23 cellular contexts compared by ENCODE assay signal in the genomic region with DNA sequence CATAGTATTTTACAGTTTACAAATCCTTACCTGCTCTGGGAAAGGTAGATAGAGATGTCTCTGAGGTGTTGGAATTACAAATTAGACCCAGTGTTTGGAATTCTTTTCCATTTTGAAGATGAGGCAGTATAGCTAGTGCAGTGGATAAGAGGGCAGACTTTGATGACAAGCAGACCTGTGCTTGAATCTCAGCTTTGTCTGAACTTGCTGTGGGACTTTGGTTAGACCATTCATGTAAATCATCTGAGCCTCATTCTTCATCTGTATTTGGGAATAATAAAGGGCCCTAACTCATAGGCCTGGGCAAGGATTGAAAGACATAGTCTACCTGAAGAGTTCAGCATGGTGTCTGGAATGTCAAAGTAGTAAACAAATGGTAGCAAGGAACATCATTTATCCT.
DNase-seq lines count a peak whose midpoint lies in the region; ATAC-seq and TF ChIP-seq lines count a peak whose summit lies in the region.
"Had no signal": no experiment of that assay in that cellular context is flagged by ENCODE, and none has a peak within 500 bp of the region (broad histone marks: within the 10 kb centered on the region; RNA-seq: fewer than 3 reads in every experiment).

No MANE protein-coding gene starts in this region.

- CTCF ChIA-PET in Calu3 (lab: Charles Lee) = no interaction called here

- peaks cover 31% of the 10 kb centered on the region for H3K4me1 Mint-ChIP-seq in Calu3 (ENCODE audit: low read depth, unreplicated experiment)
- no peaks in the 10 kb centered on the region for H3K4me1 Mint-ChIP-seq in activated T-cell treated with anti-CD3 and anti-CD28 coated beads, Interleukin-2, amount 50 U/mL, for 4 hours (ENCODE audit: low read depth)
- H3K4me1 Mint-ChIP-seq: activated naive CD8-positive, alpha-beta T cell treated with anti-CD3 and anti-CD28 coated beads, Interleukin-2, amount 10 ng/mL, durations not matched to agents 7 days and 5 days; central memory CD8-positive, alpha-beta T cell had no signal

- H3K27ac Mint-ChIP-seq in Calu3 (ENCODE audit: unreplicated experiment) = peak overlapping the region; percentile 85
- H3K27ac Mint-ChIP-seq: activated CD8-positive, alpha-beta T cell treated with anti-CD3 and anti-CD28 coated beads for 36 hours; activated naive CD8-positive, alpha-beta T cell treated with anti-CD3 and anti-CD28 coated beads, Interleukin-2, amount 10 ng/mL, durations not matched to agents 7 days and 5 days; naive B cell had no signal

- H3K4me3 Mint-ChIP-seq in Calu3 (ENCODE audit: low read depth, unreplicated experiment) = no peak overlapping the region
- no peak overlapping the region for H3K4me3 Mint-ChIP-seq in activated T-cell treated with anti-CD3 and anti-CD28 coated beads, Interleukin-2, amount 50 U/mL, for 4 hours
- H3K4me3 Mint-ChIP-seq: activated CD8-positive, alpha-beta T cell treated with anti-CD3 and anti-CD28 coated beads for 36 hours; activated naive CD8-positive, alpha-beta T cell treated with anti-CD3 and anti-CD28 coated beads, Interleukin-2, amount 10 ng/mL, durations not matched to agents 7 days and 5 days; central memory CD8-positive, alpha-beta T cell; naive B cell had no signal

- TF ChIP-seq POLR2A in Peyer's patch (IDR thresholded peaks at IDR 0.05) = no peak
- TF ChIP-seq POLR2A in sigmoid colon (IDR thresholded peaks at IDR 0.05) = no peak

- H3K27me3 Mint-ChIP-seq in Calu3 (ENCODE audit: unreplicated experiment) = no peaks in the 10 kb centered on the region
- peaks cover 6% of the 10 kb centered on the region for H3K27me3 Mint-ChIP-seq in activated T-cell treated with anti-CD3 and anti-CD28 coated beads, Interleukin-2, amount 50 U/mL, for 4 hours (ENCODE audit: low read depth)

- H3K27me3 ChIP-seq in Peyer's patch (no peaks in the 10 kb centered on the region), muscle layer of duodenum (ENCODE audit: low read depth, low read length) (no peaks in the 10 kb centered on the region), sigmoid colon (no peaks in the 10 kb centered on the region)
- H3K27me3 ChIP-seq: ascending aorta, BLaER1, dorsolateral prefrontal cortex, spleen had no signal

- BruUV-seq in Calu3 (replicated peaks; lab: Mats Ljungman, UMichigan) = no TSS peak

- no peak for ATAC-seq in HG03354 (IDR thresholded peaks at IDR 0.05; ENCODE audit: poor library complexity, severe bottlenecking, unreplicated experiment)
- no peak for ATAC-seq in activated T-cell treated with anti-CD3 and anti-CD28 coated beads, Interleukin-2, amount 50 U/mL, for 4 hours
- ATAC-seq: activated CD8-positive, alpha-beta T cell treated with anti-CD3 and anti-CD28 coated beads for 36 hours had no signal

- H3K4me3 ChIP-seq in Peyer's patch = peak overlapping the region in 1 of 4 donors; percentile 6
- H3K4me3 ChIP-seq in epithelial cell of esophagus (ENCODE audit: low read length) = no peak overlapping the region
- no peak overlapping the region for H3K4me3 ChIP-seq in muscle layer of duodenum (ENCODE audit: low read depth in 1 of 2, low read length in 2 of 2)
- no peak overlapping the region for H3K4me3 ChIP-seq in sigmoid colon
- H3K4me3 ChIP-seq: ascending aorta, BLaER1, dorsolateral prefrontal cortex, SK-N-MC, spleen had no signal

- no peak for TF ChIP-seq EP300 in sigmoid colon (IDR thresholded peaks at IDR 0.05)

- H3K9me3 Mint-ChIP-seq in Calu3 (ENCODE audit: low read depth, unreplicated experiment) = peaks cover 2% of the 10 kb centered on the region
- no peaks in the 10 kb centered on the region for H3K9me3 Mint-ChIP-seq in activated T-cell treated with anti-CD3 and anti-CD28 coated beads, Interleukin-2, amount 50 U/mL, for 4 hours
- H3K9me3 Mint-ChIP-seq: activated CD8-positive, alpha-beta T cell treated with anti-CD3 and anti-CD28 coated beads for 36 hours; activated naive CD8-positive, alpha-beta T cell treated with anti-CD3 and anti-CD28 coated beads, Interleukin-2, amount 10 ng/mL, durations not matched to agents 7 days and 5 days; central memory CD8-positive, alpha-beta T cell had no signal

- H3K27ac ChIP-seq in Peyer's patch (peak overlapping the region in 3 of 4 donors; percentile 47 to 88 (median 81)), muscle layer of duodenum (ENCODE audit: low read length) (peak overlapping the region; percentile 70), sigmoid colon (peak overlapping the region in 1 of 4 donors; percentile 2)
- H3K27ac ChIP-seq: ascending aorta, BLaER1, dorsolateral prefrontal cortex, SK-N-MC, spleen had no signal

- no peak for DNase-seq in Calu3
- no peak for DNase-seq in Peyer's patch
- DNase-seq in epithelial cell of esophagus (ENCODE audit: low read depth) = peak; percentile 50
- no peak for DNase-seq in sigmoid colon
- no peak for DNase-seq in activated T-cell treated with anti-CD3 and anti-CD28 coated beads, Interleukin-2, amount 50 U/mL, for 4 hours
- no peak for DNase-seq in HuH-7.5 (ENCODE audit: low spot score)
- DNase-seq: activated CD4-positive, CD25-positive, alpha-beta regulatory T cell treated with anti-CD3 and anti-CD28 coated beads, Interleukin-2, amount 50 U/mL, for 72 hours; activated CD8-positive, alpha-beta T cell treated with anti-CD3 and anti-CD28 coated beads for 36 hours; activated effector memory CD4-positive, alpha-beta T cell treated with Interleukin-2 at 50 U/mL for 16 hours; activated naive CD8-positive, alpha-beta T cell treated with anti-CD3 and anti-CD28 coated beads, Interleukin-2, amount 10 ng/mL, durations not matched to agents 7 days and 5 days; IMR-90; naive B cell; NCI-H187 treated with DMSO at 0.1 percent for 48 hours; NCI-H526; spleen; stimulated activated CD4-positive, alpha-beta T cell treated with anti-CD3 and anti-CD28 coated beads, Interleukin-2, amount 100 ng/mL, for 48 hours had no signal

- peaks cover 26% of the 10 kb centered on the region for H3K36me3 Mint-ChIP-seq in Calu3 (ENCODE audit: insufficient read depth, unreplicated experiment)
- H3K36me3 Mint-ChIP-seq in activated T-cell treated with anti-CD3 and anti-CD28 coated beads, Interleukin-2, amount 50 U/mL, for 4 hours (ENCODE audit: insufficient read depth) = no peaks in the 10 kb centered on the region
- H3K36me3 Mint-ChIP-seq: activated naive CD8-positive, alpha-beta T cell treated with anti-CD3 and anti-CD28 coated beads, Interleukin-2, amount 10 ng/mL, durations not matched to agents 7 days and 5 days had no signal

- no peak for TF ChIP-seq CTCF in Calu3 (IDR thresholded peaks at IDR 0.05; ENCODE audit: unreplicated experiment)
- no peak for TF ChIP-seq CTCF in Peyer's patch (IDR thresholded peaks at IDR 0.05)
- TF ChIP-seq CTCF in epithelial cell of esophagus (IDR thresholded peaks at IDR 0.05; ENCODE audit: insufficient read depth, low read depth, low read length, missing control alignments) = no peak
- no peak for TF ChIP-seq CTCF in sigmoid colon (IDR thresholded peaks at IDR 0.05)

- H3K9me3 ChIP-seq in Peyer's patch (no peaks in the 10 kb centered on the region), muscle layer of duodenum (ENCODE audit: control insufficient read depth in 1 of 2, low read length in 2 of 2) (no peaks in the 10 kb centered on the region), sigmoid colon (no peaks in the 10 kb centered on the region)
- H3K9me3 ChIP-seq: ascending aorta, BLaER1, spleen had no signal

- intact Hi-C loops in Calu3 (cut with micrococcal nuclease; ENCODE audit: unreplicated experiment) = loop anchor here (5.0 kb wide), 1 partner anchor 203 kb away; no protein-coding TSS in a partner anchor
- intact Hi-C loops in sigmoid colon (cut with DNase I) = no loop called here

- peaks cover 0 to 50% (median 4%) of the 10 kb centered on the region in 4 donors for H3K4me1 ChIP-seq in Peyer's patch
- no peaks in the 10 kb centered on the region for H3K4me1 ChIP-seq in muscle layer of duodenum (ENCODE audit: control insufficient read depth in 1 of 2, insufficient read depth in 2 of 2, low read length in 2 of 2)
- H3K4me1 ChIP-seq in sigmoid colon = peaks cover 0 to 10% (median 0%) of the 10 kb centered on the region in 4 donors
- H3K4me1 ChIP-seq: ascending aorta, BLaER1, spleen had no signal

- no peaks in the 10 kb centered on the region for H3K36me3 ChIP-seq in Peyer's patch
- H3K36me3 ChIP-seq in muscle layer of duodenum (ENCODE audit: control insufficient read depth in 1 of 2, insufficient read depth in 2 of 2, low read length in 2 of 2) = no peaks in the 10 kb centered on the region
- no peaks in the 10 kb centered on the region for H3K36me3 ChIP-seq in sigmoid colon
- H3K36me3 ChIP-seq: ascending aorta, BLaER1, spleen had no signal
